In genomic region chr1:16133007-16133961, GRCh38 we compare ENCODE assay signal across 1 cellular context.
TF ChIP-seq lines count a peak whose summit lies in the region.

No MANE protein-coding gene starts in this region.

TF ChIP-seq in K562, 482 proteins besides CTCF, POLR2A, EP300 and RAD21 (continued from another document):
- TF ChIP-seq ZNF740 (CRISPR knock-in tag; IDR thresholded peaks at IDR 0.05) (0 out of 2 replicates have a peak, but pooled peaks have one; percentile 21), ZNF740 (tag; IDR thresholded peaks at IDR 0.05) (no peak), DEAF1 (CRISPR knock-in tag; IDR thresholded peaks at IDR 0.05) (no peak), NFIX (CRISPR knock-in tag; IDR thresholded peaks at IDR 0.05; ENCODE audit: low read depth) (0 out of 2 replicates have a peak, but pooled peaks have one; percentile 6), NFIC (IDR thresholded peaks at IDR 0.05) (peak; percentile 95), HCFC1 (IDR thresholded peaks at IDR 0.05; ENCODE audit: low read depth, low read length) (no peak), HMGN3 (IDR thresholded peaks at IDR 0.05; ENCODE audit: borderline replicate concordance, extremely low read depth, insufficient read length, low read depth, low read length) (no peak), CREB5 (CRISPR knock-in tag; IDR thresholded peaks at IDR 0.05) (no peak), CHD1 (IDR thresholded peaks at IDR 0.05; ENCODE audit: low read length) (no peak), TAF7 (tag; IDR thresholded peaks at IDR 0.05) (no peak), TOE1 (IDR thresholded peaks at IDR 0.05; ENCODE audit: borderline replicate concordance) (peak; percentile 83), TOE1 (CRISPR knock-in tag; IDR thresholded peaks at IDR 0.05; ENCODE audit: borderline replicate concordance, low read depth) (no peak), UBTF (IDR thresholded peaks at IDR 0.05; ENCODE audit: borderline replicate concordance in 1 of 2, low read depth in 2 of 2, low read length in 2 of 2) (no peak), CBFA2T2 (conservative IDR thresholded peaks at IDR 0.05) (peak; percentile 46), RAD51 (IDR thresholded peaks at IDR 0.05; ENCODE audit: borderline replicate concordance, low read depth) (peak; percentile 89), ZNF75A (CRISPR knock-in tag; IDR thresholded peaks at IDR 0.05) (no peak), PHB (CRISPR knock-in tag; IDR thresholded peaks at IDR 0.05) (no peak), HNRNPK (IDR thresholded peaks at IDR 0.05; ENCODE audit: low read depth, low read length, poor library complexity, severe bottlenecking) (no peak), ARHGAP35 (IDR thresholded peaks at IDR 0.05; ENCODE audit: partially characterized antibody) (no peak), CHD4 (IDR thresholded peaks at IDR 0.05; ENCODE audit: insufficient read depth, insufficient replicate concordance, low read depth, low read length, poor library complexity, severe bottlenecking) (no peak), CLOCK (CRISPR knock-in tag; IDR thresholded peaks at IDR 0.05; ENCODE audit: borderline replicate concordance) (no peak), POLR2H (tag; IDR thresholded peaks at IDR 0.05; ENCODE audit: low read depth) (no peak), USF2 (CRISPR knock-in tag; IDR thresholded peaks at IDR 0.05) (peak; percentile 61), ZNF133 (CRISPR knock-in tag; IDR thresholded peaks at IDR 0.05) (no peak), ZBTB34 (CRISPR knock-in tag; IDR thresholded peaks at IDR 0.05) (no peak), FOXM1 (IDR thresholded peaks at IDR 0.05; ENCODE audit: low read depth) (no peak), FOXM1 (CRISPR knock-in tag; IDR thresholded peaks at IDR 0.05; ENCODE audit: low read depth) (no peak), YY1 (IDR thresholded peaks at IDR 0.05; ENCODE audit: borderline replicate concordance in 1 of 3, control insufficient read depth in 1 of 3, extremely low read depth in 1 of 3, insufficient read depth in 3 of 3, insufficient read length in 1 of 3, insufficient replicate concordance in 2 of 3, low read depth in 1 of 3, low read length in 2 of 3) (peak in 1 of 3 experiments; percentile 6), ZNF239 (CRISPR knock-in tag; IDR thresholded peaks at IDR 0.05) (no peak)
- TF ChIP-seq, protein P1, sequence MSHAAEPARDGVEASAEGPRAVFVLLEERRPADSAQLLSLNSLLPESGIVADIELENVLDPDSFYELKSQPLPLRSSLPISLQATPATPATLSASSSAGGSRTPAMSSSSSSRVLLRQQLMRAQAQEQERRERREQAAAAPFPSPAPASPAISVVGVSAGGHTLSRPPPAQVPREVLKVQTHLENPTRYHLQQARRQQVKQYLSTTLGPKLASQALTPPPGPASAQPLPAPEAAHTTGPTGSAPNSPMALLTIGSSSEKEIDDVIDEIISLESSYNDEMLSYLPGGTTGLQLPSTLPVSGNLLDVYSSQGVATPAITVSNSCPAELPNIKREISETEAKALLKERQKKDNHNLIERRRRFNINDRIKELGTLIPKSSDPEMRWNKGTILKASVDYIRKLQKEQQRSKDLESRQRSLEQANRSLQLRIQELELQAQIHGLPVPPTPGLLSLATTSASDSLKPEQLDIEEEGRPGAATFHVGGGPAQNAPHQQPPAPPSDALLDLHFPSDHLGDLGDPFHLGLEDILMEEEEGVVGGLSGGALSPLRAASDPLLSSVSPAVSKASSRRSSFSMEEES (CRISPR knock-in tag; IDR thresholded peaks at IDR 0.05) = peak; percentile 89
- TF ChIP-seq, protein P2, sequence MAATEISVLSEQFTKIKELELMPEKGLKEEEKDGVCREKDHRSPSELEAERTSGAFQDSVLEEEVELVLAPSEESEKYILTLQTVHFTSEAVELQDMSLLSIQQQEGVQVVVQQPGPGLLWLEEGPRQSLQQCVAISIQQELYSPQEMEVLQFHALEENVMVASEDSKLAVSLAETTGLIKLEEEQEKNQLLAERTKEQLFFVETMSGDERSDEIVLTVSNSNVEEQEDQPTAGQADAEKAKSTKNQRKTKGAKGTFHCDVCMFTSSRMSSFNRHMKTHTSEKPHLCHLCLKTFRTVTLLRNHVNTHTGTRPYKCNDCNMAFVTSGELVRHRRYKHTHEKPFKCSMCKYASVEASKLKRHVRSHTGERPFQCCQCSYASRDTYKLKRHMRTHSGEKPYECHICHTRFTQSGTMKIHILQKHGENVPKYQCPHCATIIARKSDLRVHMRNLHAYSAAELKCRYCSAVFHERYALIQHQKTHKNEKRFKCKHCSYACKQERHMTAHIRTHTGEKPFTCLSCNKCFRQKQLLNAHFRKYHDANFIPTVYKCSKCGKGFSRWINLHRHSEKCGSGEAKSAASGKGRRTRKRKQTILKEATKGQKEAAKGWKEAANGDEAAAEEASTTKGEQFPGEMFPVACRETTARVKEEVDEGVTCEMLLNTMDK (IDR thresholded peaks at IDR 0.05; ENCODE audit: borderline replicate concordance, insufficient read depth, low read depth, low read length, poor library complexity, severe bottlenecking) = peak; percentile 29
- TF ChIP-seq, protein P3, sequence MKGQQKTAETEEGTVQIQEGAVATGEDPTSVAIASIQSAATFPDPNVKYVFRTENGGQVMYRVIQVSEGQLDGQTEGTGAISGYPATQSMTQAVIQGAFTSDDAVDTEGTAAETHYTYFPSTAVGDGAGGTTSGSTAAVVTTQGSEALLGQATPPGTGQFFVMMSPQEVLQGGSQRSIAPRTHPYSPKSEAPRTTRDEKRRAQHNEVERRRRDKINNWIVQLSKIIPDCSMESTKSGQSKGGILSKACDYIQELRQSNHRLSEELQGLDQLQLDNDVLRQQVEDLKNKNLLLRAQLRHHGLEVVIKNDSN (CRISPR knock-in tag; IDR thresholded peaks at IDR 0.05) = peak; percentile 65
- TF ChIP-seq, protein P4, sequence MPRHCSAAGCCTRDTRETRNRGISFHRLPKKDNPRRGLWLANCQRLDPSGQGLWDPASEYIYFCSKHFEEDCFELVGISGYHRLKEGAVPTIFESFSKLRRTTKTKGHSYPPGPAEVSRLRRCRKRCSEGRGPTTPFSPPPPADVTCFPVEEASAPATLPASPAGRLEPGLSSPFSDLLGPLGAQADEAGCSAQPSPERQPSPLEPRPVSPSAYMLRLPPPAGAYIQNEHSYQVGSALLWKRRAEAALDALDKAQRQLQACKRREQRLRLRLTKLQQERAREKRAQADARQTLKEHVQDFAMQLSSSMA (CRISPR knock-in tag; IDR thresholded peaks at IDR 0.05) = no peak
